Comparison of ENCODE assay signal across 1 cellular context in genomic region chr21:25567472-25567871, GRCh38.
TF ChIP-seq lines count a peak whose summit lies in the region.

No MANE protein-coding gene starts in this region.

TF ChIP-seq in IMR-90, 13 proteins besides CTCF, POLR2A, EP300 and RAD21:
- no peak for TF ChIP-seq FOS (IDR thresholded peaks at IDR 0.05; ENCODE audit: low read depth, low read length)
- no peak for TF ChIP-seq RCOR1 (IDR thresholded peaks at IDR 0.05; ENCODE audit: insufficient replicate concordance, low read length)
- TF ChIP-seq CHD1 (IDR thresholded peaks at IDR 0.05; ENCODE audit: low read depth, low read length), result no peak
- TF ChIP-seq NFE2L2 (IDR thresholded peaks at IDR 0.05; ENCODE audit: low read depth, low read length), result no peak
- TF ChIP-seq CEBPB (IDR thresholded peaks at IDR 0.05; ENCODE audit: low read depth, low read length), result no peak
- no peak for TF ChIP-seq BHLHE40 (IDR thresholded peaks at IDR 0.05; ENCODE audit: low read depth, low read length)
- no peak for TF ChIP-seq MAFK (IDR thresholded peaks at IDR 0.05; ENCODE audit: low read depth, low read length)
- TF ChIP-seq, protein P1, sequence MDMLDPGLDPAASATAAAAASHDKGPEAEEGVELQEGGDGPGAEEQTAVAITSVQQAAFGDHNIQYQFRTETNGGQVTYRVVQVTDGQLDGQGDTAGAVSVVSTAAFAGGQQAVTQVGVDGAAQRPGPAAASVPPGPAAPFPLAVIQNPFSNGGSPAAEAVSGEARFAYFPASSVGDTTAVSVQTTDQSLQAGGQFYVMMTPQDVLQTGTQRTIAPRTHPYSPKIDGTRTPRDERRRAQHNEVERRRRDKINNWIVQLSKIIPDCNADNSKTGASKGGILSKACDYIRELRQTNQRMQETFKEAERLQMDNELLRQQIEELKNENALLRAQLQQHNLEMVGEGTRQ (IDR thresholded peaks at IDR 0.05; ENCODE audit: low read depth, low read length), result no peak
- TF ChIP-seq SMC3 (IDR thresholded peaks at IDR 0.05; ENCODE audit: low read depth, low read length), result no peak
- no peak for TF ChIP-seq MAZ (IDR thresholded peaks at IDR 0.05; ENCODE audit: borderline replicate concordance, low read depth, low read length)
- TF ChIP-seq ELK1 (IDR thresholded peaks at IDR 0.05; ENCODE audit: borderline replicate concordance, low read depth, low read length), result no peak
- TF ChIP-seq RFX5 (IDR thresholded peaks at IDR 0.05; ENCODE audit: low read depth, low read length), result no peak
- TF ChIP-seq MXI1 (IDR thresholded peaks at IDR 0.05; ENCODE audit: borderline replicate concordance, low read depth, low read length), result no peak
TF ChIP-seq in IMR-90: peak in this region for 0.
